In genomic region chr20:11338506-11339306, GRCh38 we compare ENCODE assay signal across 1 cellular context.
TF ChIP-seq lines count a peak whose summit lies in the region.

No MANE protein-coding gene starts in this region.

TF ChIP-seq in GM23338, 12 proteins besides CTCF, POLR2A, EP300 and RAD21 (continued from another document):
- TF ChIP-seq, protein P1, sequence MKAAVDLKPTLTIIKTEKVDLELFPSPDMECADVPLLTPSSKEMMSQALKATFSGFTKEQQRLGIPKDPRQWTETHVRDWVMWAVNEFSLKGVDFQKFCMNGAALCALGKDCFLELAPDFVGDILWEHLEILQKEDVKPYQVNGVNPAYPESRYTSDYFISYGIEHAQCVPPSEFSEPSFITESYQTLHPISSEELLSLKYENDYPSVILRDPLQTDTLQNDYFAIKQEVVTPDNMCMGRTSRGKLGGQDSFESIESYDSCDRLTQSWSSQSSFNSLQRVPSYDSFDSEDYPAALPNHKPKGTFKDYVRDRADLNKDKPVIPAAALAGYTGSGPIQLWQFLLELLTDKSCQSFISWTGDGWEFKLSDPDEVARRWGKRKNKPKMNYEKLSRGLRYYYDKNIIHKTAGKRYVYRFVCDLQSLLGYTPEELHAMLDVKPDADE (IDR thresholded peaks at IDR 0.05), result no peak
- TF ChIP-seq POLR2AphosphoS5 (IDR thresholded peaks at IDR 0.05; ENCODE audit: low read depth), result no peak
- no peak for TF ChIP-seq ZNF462 (CRISPR knock-in tag; IDR thresholded peaks at IDR 0.05)
